ENCODE assay signal across 18 cellular contexts in the genomic region with DNA sequence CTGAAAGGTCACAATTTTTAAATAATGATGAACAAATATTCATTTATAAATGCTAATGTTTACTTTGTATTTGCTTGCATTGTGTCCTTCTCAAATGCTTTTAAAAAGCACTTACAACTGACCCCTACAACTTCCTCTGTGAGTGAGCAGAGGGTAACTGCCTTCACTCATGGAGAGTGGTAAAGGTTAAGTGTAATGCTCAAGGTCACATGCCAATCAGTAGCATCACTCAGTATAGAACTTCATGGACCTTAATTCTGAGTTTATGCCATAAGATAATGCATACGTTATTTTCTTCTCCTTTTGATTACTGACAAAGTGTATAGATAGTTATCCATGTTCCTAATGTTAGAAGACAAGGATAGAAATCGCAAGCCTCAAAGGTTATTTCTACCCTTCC.
A peak's percentile ranks its signal among the peaks of the same experiment; 100 is the strongest.
DNase-seq lines count a peak whose midpoint lies in the region; ATAC-seq and TF ChIP-seq lines count a peak whose summit lies in the region.
"Had no signal": no experiment of that assay in that cellular context is flagged by ENCODE, and none has a peak within 500 bp of the region (broad histone marks: within the 10 kb centered on the region; RNA-seq: fewer than 3 reads in every experiment).

No MANE protein-coding gene starts in this region.

- no peak for DNase-seq in SK-N-SH
- DNase-seq in HCT116 (ENCODE audit: low read depth, low spot score) = no peak
- DNase-seq in OCI-LY7 (ENCODE audit: low spot score) = peak; percentile 56
- no peak for DNase-seq in osteoblast (ENCODE audit: insufficient read length, low spot score, missing footprints)
- DNase-seq in HPDE6-E6E7 (ENCODE audit: extremely low spot score) = no peak
- no peak for DNase-seq in midbrain (lab: John Stamatoyannopoulos, UW)
- DNase-seq: 8988T, C1 segment of cervical spinal cord, DMS 273 treated with DMSO at 0.1 percent for 48 hours, NCI-H1048, NCI-H1436 treated with DMSO at 0.1 percent for 48 hours, NCI-H2029 treated with DMSO at 0.1 percent for 48 hours, NCI-H510A, SHP77 treated with DMSO at 0.1 percent for 48 hours, T-helper 17 cell had no signal

- TF ChIP-seq POLR2A in HCT116 (IDR thresholded peaks at IDR 0.05; ENCODE audit: borderline replicate concordance, extremely low read depth, insufficient read depth, insufficient read length) = no peak

- peaks cover 16% of the 10 kb centered on the region for H3F3A ChIP-seq in SK-N-SH (replicated peaks; ENCODE audit: insufficient read depth)

- H3K27me3 ChIP-seq in SK-N-SH (ENCODE audit: insufficient read depth) (no peaks in the 10 kb centered on the region), HCT116 (ENCODE audit: insufficient read depth, low read length) (no peaks in the 10 kb centered on the region), osteoblast (ENCODE audit: insufficient read depth, low read length) (no peaks in the 10 kb centered on the region)

- intact Hi-C loops in HCT116 (cut with micrococcal nuclease) = no loop called here
- intact Hi-C loops in OCI-LY7 (cut with micrococcal nuclease; ENCODE audit: unreplicated experiment) = loop anchor here (1.0 to 5.0 kb wide), 2 partner anchors 18 to 287 kb away; no protein-coding TSS in a partner anchor

- no peak overlapping the region for H3K4me3 ChIP-seq in SK-N-SH (ENCODE audit: low read depth in 2 of 2, low read length in 1 of 2)
- H3K4me3 ChIP-seq in HCT116 (replicated peaks in 1 of 2; ENCODE audit: low read depth in 1 of 2, low read length in 2 of 2) = no peak overlapping the region
- peak overlapping the region; percentile 85 for H3K4me3 ChIP-seq in OCI-LY7 (ENCODE audit: low read depth, low read length, poor library complexity, severe bottlenecking)
- no peak overlapping the region for H3K4me3 ChIP-seq in osteoblast (ENCODE audit: insufficient read depth, low read length)
- H3K4me3 ChIP-seq: GM23338 had no signal

- H3K9ac ChIP-seq in SK-N-SH (no peak overlapping the region), HCT116 (ENCODE audit: low read length) (no peak overlapping the region)

- WGBS in SK-N-SH (ENCODE audit: low lambda C conversion rate) = 70% methylated on average over 2 of the region's 2 CpGs

- H3K27ac ChIP-seq in SK-N-SH (ENCODE audit: low read depth in 2 of 2, low read length in 1 of 2) (no peak overlapping the region), HCT116 (ENCODE audit: low read depth, low read length) (no peak overlapping the region), OCI-LY7 (ENCODE audit: low read depth, low read length, poor library complexity, severe bottlenecking) (peak overlapping the region; percentile 92), osteoblast (ENCODE audit: low read depth, low read length) (no peak overlapping the region)

- TF ChIP-seq CTCF in SK-N-SH (IDR thresholded peaks at IDR 0.05) (no peak), HCT116 (IDR thresholded peaks at IDR 0.05 in 2 of 3, conservative IDR thresholded peaks at IDR 0.05 in 1 of 3; ENCODE audit: borderline replicate concordance in 1 of 3, insufficient read depth in 1 of 3, low read depth in 2 of 3, low read length in 2 of 3) (no peak), OCI-LY7 (conservative IDR thresholded peaks at IDR 0.05; ENCODE audit: low read length) (no peak), osteoblast (IDR thresholded peaks at IDR 0.05; ENCODE audit: extremely low read depth, low read depth, low read length) (no peak)

- ATAC-seq in SK-N-SH treated with all-trans-retinoic acid at 6 μM for 48 hours (no peak), HCT116 (no peak), HG03045 (IDR thresholded peaks at IDR 0.05; ENCODE audit: unreplicated experiment) (no peak)
- ATAC-seq: GM23338, T-helper 17 cell had no signal

- H4K20me1 ChIP-seq in SK-N-SH (ENCODE audit: insufficient read depth) = no peaks in the 10 kb centered on the region
- H4K20me1 ChIP-seq in HCT116 (ENCODE audit: insufficient read depth) = no peaks in the 10 kb centered on the region
- H4K20me1 ChIP-seq in OCI-LY7 (ENCODE audit: insufficient read depth, low read length) = no peaks in the 10 kb centered on the region
- no peaks in the 10 kb centered on the region for H4K20me1 ChIP-seq in osteoblast (ENCODE audit: insufficient read depth, low read length)

- H3K79me2 ChIP-seq in SK-N-SH (ENCODE audit: insufficient read depth) (peaks cover 28% of the 10 kb centered on the region; the same call in 1 of the 2 replicates), HCT116 (ENCODE audit: insufficient read depth, low read length) (peaks cover 81% of the 10 kb centered on the region), OCI-LY7 (ENCODE audit: insufficient read depth, low read depth, low read length) (peaks cover 94% of the 10 kb centered on the region), osteoblast (ENCODE audit: insufficient read depth, low read length) (peaks cover 91% of the 10 kb centered on the region)

- peaks cover 0 to 4% of the 10 kb centered on the region in 2 experiments; a peak in 3 of 4 replicates for H3K4me1 ChIP-seq in SK-N-SH (ENCODE audit: control insufficient read depth in 1 of 2, insufficient read depth in 2 of 2, low read depth in 1 of 2, low read length in 1 of 2)
- peaks cover 14 to 42% of the 10 kb centered on the region in 2 experiments; a peak in 3 of 4 replicates for H3K4me1 ChIP-seq in HCT116 (ENCODE audit: control insufficient read depth in 1 of 2, insufficient read depth in 2 of 2, low read length in 2 of 2)
- peaks cover 75% of the 10 kb centered on the region for H3K4me1 ChIP-seq in OCI-LY7 (ENCODE audit: insufficient read depth, low read length, poor library complexity, severe bottlenecking)
- peaks cover 40% of the 10 kb centered on the region for H3K4me1 ChIP-seq in osteoblast (ENCODE audit: insufficient read depth, low read length)

- H3K9me2 ChIP-seq in SK-N-SH = no peaks in the 10 kb centered on the region
- no peaks in the 10 kb centered on the region for H3K9me2 ChIP-seq in HCT116 (ENCODE audit: insufficient read depth)
- no peaks in the 10 kb centered on the region for H3K9me2 ChIP-seq in OCI-LY7 (ENCODE audit: insufficient read depth, low read length)

- RAD21 ChIA-PET in HCT116 (lab: Charles Lee; ENCODE audit: low non-redundant PET in 1 of 2, low total read pairs in 2 of 2, uncharacterized antibody in 2 of 2, unreplicated experiment in 2 of 2) = no interaction called here

- TF ChIP-seq EP300 in SK-N-SH (IDR thresholded peaks at IDR 0.05; ENCODE audit: borderline replicate concordance in 1 of 2, low read depth in 1 of 2, low read length in 1 of 2) = no peak

- POLR2A ChIA-PET in SK-N-SH (lab: Yijun Ruan, JAX) (no interaction called here), HCT116 (lab: Charles Lee) (no interaction called here), OCI-LY7 (lab: Charles Lee) (interaction anchor here (0.7 to 11.8 kb wide), 6 partner anchors 7 to 102 kb away, joined by 7 to 324 read pairs (median 76); a partner anchor contains a TSS)

- BruUV-seq in HCT116 (replicated peaks; lab: Mats Ljungman, UMichigan) (no TSS peak), OCI-LY7 (replicated peaks; lab: Mats Ljungman, UMichigan) (no TSS peak)

- CTCF ChIA-PET in SK-N-SH (lab: Yijun Ruan, JAX) = interaction anchor here (0.8 to 1.4 kb wide), 3 partner anchors 49 to 99 kb away, joined by 3 to 4 read pairs (median 3); no protein-coding TSS in a partner anchor
- CTCF ChIA-PET in HCT116 (lab: Charles Lee) = no interaction called here
- CTCF ChIA-PET in OCI-LY7 (lab: Charles Lee; ENCODE audit: unreplicated experiment) = no interaction called here

- H3K36me3 ChIP-seq in SK-N-SH (replicated peaks in 1 of 2; ENCODE audit: control insufficient read depth in 1 of 2, insufficient read depth in 2 of 2, low read length in 1 of 2) (no peaks in the 10 kb centered on the region), HCT116 (ENCODE audit: control insufficient read depth in 1 of 2, insufficient read depth in 2 of 2, low read length in 2 of 2) (no peaks in the 10 kb centered on the region), OCI-LY7 (ENCODE audit: insufficient read depth, low read length) (peaks cover 13% of the 10 kb centered on the region), osteoblast (ENCODE audit: insufficient read depth, low read length) (no peaks in the 10 kb centered on the region)

- no peak overlapping the region for H2AFZ ChIP-seq in SK-N-SH (ENCODE audit: low read depth)
- no peak overlapping the region for H2AFZ ChIP-seq in HCT116 (ENCODE audit: low read depth, low read length, poor library complexity, severe bottlenecking)
- H2AFZ ChIP-seq in OCI-LY7 (ENCODE audit: low read length) = peak overlapping the region; percentile 13; the same call in 1 of the 2 replicates
- H2AFZ ChIP-seq in osteoblast (ENCODE audit: low read length) = no peak overlapping the region
- H2AFZ ChIP-seq: GM23338 had no signal

- H3K9me3 ChIP-seq in SK-N-SH (no peaks in the 10 kb centered on the region), HCT116 (ENCODE audit: control insufficient read depth in 1 of 2, insufficient read depth in 1 of 2, low read depth in 1 of 2, low read length in 2 of 2) (no peaks in the 10 kb centered on the region), OCI-LY7 (ENCODE audit: low read length) (no peaks in the 10 kb centered on the region), osteoblast (ENCODE audit: low read depth, low read length) (no peaks in the 10 kb centered on the region)

- TF ChIP-seq RAD21 in SK-N-SH (IDR thresholded peaks at IDR 0.05; ENCODE audit: low read length) (no peak), HCT116 (IDR thresholded peaks at IDR 0.05; ENCODE audit: low read depth) (no peak)

- H3K4me2 ChIP-seq in SK-N-SH = peak overlapping the region; percentile 2; the same call in 1 of the 2 replicates
- H3K4me2 ChIP-seq in HCT116 (ENCODE audit: low read length) = peak overlapping the region; percentile 6
- H3K4me2 ChIP-seq in OCI-LY7 (ENCODE audit: low read length) = peak overlapping the region; percentile 68
- H3K4me2 ChIP-seq in osteoblast (ENCODE audit: insufficient read depth, low read length) = peak overlapping the region; percentile 10
- H3K4me2 ChIP-seq: GM23338 had no signal

TF ChIP-seq in SK-N-SH, 30 proteins besides CTCF, POLR2A, EP300 and RAD21 (continues in another document):
- TF ChIP-seq RXRA (IDR thresholded peaks at IDR 0.05; ENCODE audit: borderline replicate concordance, low read depth) (no peak), SMC3 (IDR thresholded peaks at IDR 0.05; ENCODE audit: low read depth, low read length) (no peak)

TF ChIP-seq in HCT116, 20 proteins besides CTCF, POLR2A, EP300 and RAD21 (continues in another document):
- TF ChIP-seq, protein P1, sequence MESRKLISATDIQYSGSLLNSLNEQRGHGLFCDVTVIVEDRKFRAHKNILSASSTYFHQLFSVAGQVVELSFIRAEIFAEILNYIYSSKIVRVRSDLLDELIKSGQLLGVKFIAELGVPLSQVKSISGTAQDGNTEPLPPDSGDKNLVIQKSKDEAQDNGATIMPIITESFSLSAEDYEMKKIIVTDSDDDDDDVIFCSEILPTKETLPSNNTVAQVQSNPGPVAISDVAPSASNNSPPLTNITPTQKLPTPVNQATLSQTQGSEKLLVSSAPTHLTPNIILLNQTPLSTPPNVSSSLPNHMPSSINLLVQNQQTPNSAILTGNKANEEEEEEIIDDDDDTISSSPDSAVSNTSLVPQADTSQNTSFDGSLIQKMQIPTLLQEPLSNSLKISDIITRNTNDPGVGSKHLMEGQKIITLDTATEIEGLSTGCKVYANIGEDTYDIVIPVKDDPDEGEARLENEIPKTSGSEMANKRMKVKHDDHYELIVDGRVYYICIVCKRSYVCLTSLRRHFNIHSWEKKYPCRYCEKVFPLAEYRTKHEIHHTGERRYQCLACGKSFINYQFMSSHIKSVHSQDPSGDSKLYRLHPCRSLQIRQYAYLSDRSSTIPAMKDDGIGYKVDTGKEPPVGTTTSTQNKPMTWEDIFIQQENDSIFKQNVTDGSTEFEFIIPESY (IDR thresholded peaks at IDR 0.05; ENCODE audit: extremely low read depth, insufficient replicate concordance, low read length) = no peak

Comparison
In these comparisons a context has a peak if more than half of its experiments do, and no peak if none do; other contexts are left out.
1. H3K4me2 ChIP-seq: peak in every context shown above with its lines; median percentile 68 in OCI-LY7; 10 in osteoblast; 6 in HCT116; 2 in SK-N-SH.